ENCODE assay signal across 7 cellular contexts in genomic region chr20:25798174-25798993, GRCh38.
DNase-seq lines count a peak whose midpoint lies in the region; ATAC-seq, FAIRE-seq and TF ChIP-seq lines count a peak whose summit lies in the region.
"Not testable (repeated sequence)": the region's sequence is repeated elsewhere in the genome, so short reads cannot be mapped to it uniquely, and the experiment has no call there.

No MANE protein-coding gene starts in this region.

- not testable (repeated sequence) for DNase-seq in IMR-90; T-cell; K562 (ENCODE audit: extremely low read depth in 1 of 4, low spot score in 3 of 4); Right ventricle myocardium inferior (ENCODE audit: missing footprints); right cardiac atrium; naive thymus-derived CD8-positive, alpha-beta T cell; stimulated activated naive CD8-positive, alpha-beta T cell treated with anti-CD3 and anti-CD28 coated beads, Interleukin-15, amount 100 ng/mL, for 72 hours

- H4K5ac ChIP-seq in IMR-90 (ENCODE audit: low read depth, low read length), result not testable (repeated sequence)

- not testable (repeated sequence) for H3K27me3 ChIP-seq in IMR-90 (ENCODE audit: control insufficient read depth, insufficient read depth, low read length); K562 (ENCODE audit: control insufficient read depth in 2 of 2, insufficient read depth in 2 of 2, low read length in 2 of 2); right cardiac atrium (ENCODE audit: control insufficient read depth, insufficient read depth)

- H3K9me3 Mint-ChIP-seq in T-cell; naive thymus-derived CD8-positive, alpha-beta T cell; stimulated activated naive CD8-positive, alpha-beta T cell treated with anti-CD3 and anti-CD28 coated beads, Interleukin-15, amount 100 ng/mL, for 72 hours: not testable (repeated sequence)

- H3K14ac ChIP-seq in IMR-90 (replicated peaks; ENCODE audit: low read depth, low read length), result not testable (repeated sequence)

- not testable (repeated sequence) for TF ChIP-seq EP300 in K562 (IDR thresholded peaks at IDR 0.05; ENCODE audit: low read length)

- H4K8ac ChIP-seq in IMR-90 (ENCODE audit: low read depth in 2 of 2, low read length in 2 of 2), result not testable (repeated sequence)

- not testable (repeated sequence) for H3K36me3 Mint-ChIP-seq in T-cell; naive thymus-derived CD8-positive, alpha-beta T cell

- H3K23ac ChIP-seq in IMR-90 (ENCODE audit: low read depth, low read length), result not testable (repeated sequence)

- not testable (repeated sequence) for H3K9me1 ChIP-seq in IMR-90 (ENCODE audit: insufficient read depth, low read length); K562 (ENCODE audit: control insufficient read depth, insufficient read depth, low read length)

- H2BK15ac ChIP-seq in IMR-90 (ENCODE audit: low read depth, low read length), result not testable (repeated sequence)

- H4K91ac ChIP-seq in IMR-90 (ENCODE audit: insufficient read depth, low read depth, low read length), result not testable (repeated sequence)

- H3K36me3 ChIP-seq in IMR-90 (ENCODE audit: control insufficient read depth, insufficient read depth, low read length); K562 (ENCODE audit: control insufficient read depth, insufficient read depth, low read length): not testable (repeated sequence)

- in situ Hi-C loops in IMR-90 (cut with MboI; ENCODE audit: low sequenced_read_pairs) (loop anchor here (25.0 kb wide), 1 partner anchor 289 kb away; no protein-coding TSS in a partner anchor), K562 (cut with MboI) (loop anchor here (10.0 kb wide), 1 partner anchor 66 kb away; no protein-coding TSS in a partner anchor)

- not testable (repeated sequence) for H2AK9ac ChIP-seq in IMR-90 (replicated peaks; ENCODE audit: low read depth, low read length, poor library complexity)

- CTCF ChIA-PET in IMR-90 (lab: Yijun Ruan, JAX); T-cell (lab: Charles Lee); K562 (lab: Yijun Ruan, JAX; ENCODE audit: low intra/inter-chr PET ratio): not testable (repeated sequence)

- not testable (repeated sequence) for H3K4me3 ChIP-seq in IMR-90 (ENCODE audit: insufficient read depth, low read depth, low read length); K562; right cardiac atrium (ENCODE audit: low read length)

- BruUV-seq in IMR-90 (replicated peaks; lab: Mats Ljungman, UMichigan); K562 (replicated peaks; lab: Mats Ljungman, UMichigan): not testable (repeated sequence)

- H3K27ac ChIP-seq in IMR-90 (ENCODE audit: insufficient read depth, low read length); K562 (ENCODE audit: extremely low read depth, low read depth, low read length); right cardiac atrium (ENCODE audit: low read length): not testable (repeated sequence)

- H2BK120ac ChIP-seq in IMR-90 (ENCODE audit: low read depth, low read length), result not testable (repeated sequence)

- not testable (repeated sequence) for H3K4me1 Mint-ChIP-seq in T-cell; naive thymus-derived CD8-positive, alpha-beta T cell; stimulated activated naive CD8-positive, alpha-beta T cell treated with anti-CD3 and anti-CD28 coated beads, Interleukin-15, amount 100 ng/mL, for 72 hours

- TF ChIP-seq POLR2A in IMR-90 (IDR thresholded peaks at IDR 0.05; ENCODE audit: low read depth, low read length); K562 (conservative IDR thresholded peaks at IDR 0.05): not testable (repeated sequence)

- not testable (repeated sequence) for H3K27ac Mint-ChIP-seq in T-cell; naive thymus-derived CD8-positive, alpha-beta T cell; stimulated activated naive CD8-positive, alpha-beta T cell treated with anti-CD3 and anti-CD28 coated beads, Interleukin-15, amount 100 ng/mL, for 72 hours

- H4K20me1 ChIP-seq in IMR-90 (ENCODE audit: insufficient read depth, low read length); K562 (replicated peaks; ENCODE audit: control insufficient read depth, insufficient read depth, low read length): not testable (repeated sequence)

- TF ChIP-seq RAD21 in IMR-90 (IDR thresholded peaks at IDR 0.05; ENCODE audit: low read length); K562 (CRISPR knock-in tag; conservative IDR thresholded peaks at IDR 0.05 in 1 of 2, IDR thresholded peaks at IDR 0.05 in 1 of 2): not testable (repeated sequence)

- not testable (repeated sequence) for H3K18ac ChIP-seq in IMR-90 (ENCODE audit: low read depth, low read length)

- intact Hi-C loops in IMR-90 (cut with micrococcal nuclease); K562 (cut with micrococcal nuclease); Right ventricle myocardium inferior (cut with DNase I); right cardiac atrium (cut with DNase I): not testable (repeated sequence)

- H3K27me3 Mint-ChIP-seq in T-cell; naive thymus-derived CD8-positive, alpha-beta T cell; stimulated activated naive CD8-positive, alpha-beta T cell treated with anti-CD3 and anti-CD28 coated beads, Interleukin-15, amount 100 ng/mL, for 72 hours: not testable (repeated sequence)

- not testable (repeated sequence) for H2BK20ac ChIP-seq in IMR-90 (ENCODE audit: low read depth, low read length)

- peak; percentile 53 for ATAC-seq in IMR-90 (ENCODE audit: low read depth)
- ATAC-seq in T-cell (replicated peaks in 1 of 4), result peak in 3 of 4 experiments; percentile 27 to 42 (median 38)
- ATAC-seq in K562, result peak; percentile 73
- ATAC-seq in Right ventricle myocardium inferior, result peak; percentile 59
- ATAC-seq in right cardiac atrium, result peak; percentile 65 to 85
- peak; percentile 57 to 65 for ATAC-seq in naive thymus-derived CD8-positive, alpha-beta T cell
- peak; percentile 61 for ATAC-seq in stimulated activated naive CD8-positive, alpha-beta T cell treated with anti-CD3 and anti-CD28 coated beads, Interleukin-15, amount 100 ng/mL, for 72 hours

- H3K9me3 ChIP-seq in IMR-90 (ENCODE audit: control insufficient read depth, insufficient read depth, low read length); K562 (replicated peaks; ENCODE audit: control insufficient read depth, insufficient read depth, low read depth, low read length); right cardiac atrium (ENCODE audit: control insufficient read depth, low read length): not testable (repeated sequence)

- not testable (repeated sequence) for H3K79me1 ChIP-seq in IMR-90 (ENCODE audit: low read depth in 1 of 2, low read length in 2 of 2)

- not testable (repeated sequence) for TF ChIP-seq CTCF in IMR-90 (conservative IDR thresholded peaks at IDR 0.05; ENCODE audit: low read depth, low read length); K562 (IDR thresholded peaks at IDR 0.05 in 2 of 3, conservative IDR thresholded peaks at IDR 0.05 in 1 of 3; ENCODE audit: insufficient read depth in 2 of 3, low read depth in 1 of 3, low read length in 3 of 3)

- H3K56ac ChIP-seq in IMR-90 (ENCODE audit: extremely low read depth, insufficient read depth, low read length), result not testable (repeated sequence)

- H2AK5ac ChIP-seq in IMR-90 (ENCODE audit: low read depth, low read length), result not testable (repeated sequence)

- peak; percentile 64 for FAIRE-seq in K562 (lab: Jason Lieb, UNC)

- H2AFZ ChIP-seq in IMR-90 (replicated peaks; ENCODE audit: low read length, poor library complexity); K562 (ENCODE audit: low read depth, low read length): not testable (repeated sequence)

- dilution Hi-C loops in IMR-90 (cut with HindIII; ENCODE audit: low sequenced_read_pairs, unreplicated experiment), result not testable (repeated sequence)

- not testable (repeated sequence) for H3K4me1 ChIP-seq in IMR-90 (ENCODE audit: control insufficient read depth, insufficient read depth, low read length); K562 (replicated peaks in 1 of 2; ENCODE audit: control insufficient read depth in 2 of 2, insufficient read depth in 2 of 2, low read length in 2 of 2); right cardiac atrium (ENCODE audit: control insufficient read depth, insufficient read depth, low read length)

- H3K4ac ChIP-seq in IMR-90 (ENCODE audit: low read depth, low read length), result not testable (repeated sequence)

- not testable (repeated sequence) for H3K79me2 ChIP-seq in K562 (ENCODE audit: control insufficient read depth, insufficient read depth, low read length)

- no CpG with 5 or more reads among the region's 45 CpGs for WGBS in IMR-90 (ENCODE audit: extremely low coverage in 2 of 2, insufficient read length in 1 of 2), 2 experiments
- WGBS in K562 (ENCODE audit: insufficient coverage, low coverage, missing lambda C conversion rate), result no CpG with 5 or more reads among the region's 45 CpGs
- WGBS in right cardiac atrium, result no CpG with 5 or more reads among the region's 45 CpGs

- H3K9ac ChIP-seq in IMR-90 (ENCODE audit: low read depth, low read length); K562 (ENCODE audit: insufficient read depth in 1 of 2, low read depth in 2 of 2, low read length in 2 of 2): not testable (repeated sequence)

- H2BK5ac ChIP-seq in IMR-90 (ENCODE audit: low read depth, low read length, poor library complexity, severe bottlenecking), result not testable (repeated sequence)

- not testable (repeated sequence) for H3K4me3 Mint-ChIP-seq in T-cell; naive thymus-derived CD8-positive, alpha-beta T cell; stimulated activated naive CD8-positive, alpha-beta T cell treated with anti-CD3 and anti-CD28 coated beads, Interleukin-15, amount 100 ng/mL, for 72 hours

- not testable (repeated sequence) for H3K4me2 ChIP-seq in IMR-90 (ENCODE audit: low read depth, low read length); K562 (ENCODE audit: insufficient read depth, low read length)

- POLR2A ChIA-PET in IMR-90 (lab: Charles Lee; ENCODE audit: unreplicated experiment); T-cell (lab: Charles Lee); K562 (lab: Yijun Ruan, JAX); naive thymus-derived CD8-positive, alpha-beta T cell (lab: Charles Lee): not testable (repeated sequence)
